In genomic region chr10:113644185-113645120, GRCh38 we compare ENCODE assay signal across 14 cellular contexts. TPM values are rescaled to one million over a fixed set of nuclear protein-coding genes. Genes with fewer than 3 reads are reported as not detected.
DNase-seq lines count a peak whose midpoint lies in the region; ATAC-seq, FAIRE-seq and TF ChIP-seq lines count a peak whose summit lies in the region.
"Had no signal": no experiment of that assay in that cellular context is flagged by ENCODE, and none has a peak within 500 bp of the region (broad histone marks: within the 10 kb centered on the region; RNA-seq: fewer than 3 reads in every experiment).

No MANE protein-coding gene starts in this region.

- no peak for FAIRE-seq in pancreas (lab: Jason Lieb, UNC)
- FAIRE-seq in RCC 7860 (lab: Jason Lieb, UNC), result no peak
- FAIRE-seq: GM12878 had no signal

- intact Hi-C loops in pancreas (cut with DNase I), result no loop called here
- intact Hi-C loops in aorta (cut with DNase I), result no loop called here

- H3K27me3 ChIP-seq in foreskin keratinocyte (peaks cover 15% of the 10 kb centered on the region), pancreas (no peaks in the 10 kb centered on the region), aorta (ENCODE audit: control insufficient read depth in 1 of 2, insufficient read depth in 2 of 2, low read length in 1 of 2) (no peaks in the 10 kb centered on the region), WERI-Rb-1 (ENCODE audit: insufficient read depth, low read depth, severe bottlenecking) (no peaks in the 10 kb centered on the region)

- DNase-seq in EL, result peak; percentile 56
- no peak for DNase-seq in SK-N-MC (ENCODE audit: low read depth, low spot score)
- no peak for DNase-seq in foreskin keratinocyte
- DNase-seq in pancreas, result no peak
- DNase-seq in RCC 7860 (ENCODE audit: low spot score), result no peak
- no peak for DNase-seq in aorta
- DNase-seq in WERI-Rb-1, result no peak
- no peak for DNase-seq in iPS-NIHi11 (ENCODE audit: low spot score)
- DNase-seq: activated T-cell treated with anti-CD3 and anti-CD28 coated beads, Interleukin-2, amount 50 U/mL, for 1 hour; CD4-positive, CD25-positive, alpha-beta regulatory T cell; head of caudate nucleus; NCI-H1417; stimulated activated CD4-positive, alpha-beta T cell treated with anti-CD3 and anti-CD28 coated beads, Interleukin-12 subunit alpha, Interleukin-12 subunit beta, amount 100 ng/mL, for 4 hours had no signal

- peak overlapping the region; percentile 42; the same call in 1 of the 2 replicates for H3K27ac ChIP-seq in SK-N-MC
- H3K27ac ChIP-seq in foreskin keratinocyte, result no peak overlapping the region
- peak overlapping the region in 1 of 4 donors; percentile 8 for H3K27ac ChIP-seq in pancreas
- H3K27ac ChIP-seq in aorta (ENCODE audit: low read depth in 1 of 2, low read length in 2 of 2), result no peak overlapping the region
- H3K27ac ChIP-seq in WERI-Rb-1, result no peak overlapping the region

- no peak overlapping the region for H3K9ac ChIP-seq in SK-N-MC (ENCODE audit: insufficient read length)

- H3K36me3 ChIP-seq in SK-N-MC (ENCODE audit: insufficient read depth, low read length), result no peaks in the 10 kb centered on the region
- no peaks in the 10 kb centered on the region for H3K36me3 ChIP-seq in pancreas
- no peaks in the 10 kb centered on the region for H3K36me3 ChIP-seq in aorta (ENCODE audit: control insufficient read depth in 1 of 2, insufficient read depth in 2 of 2, low read length in 1 of 2)
- H3K36me3 ChIP-seq in WERI-Rb-1, result no peaks in the 10 kb centered on the region

- peak overlapping the region; percentile 48 for H3K4me3 ChIP-seq in SK-N-MC
- no peak overlapping the region for H3K4me3 ChIP-seq in pancreas
- H3K4me3 ChIP-seq in aorta (ENCODE audit: low read length in 2 of 2), result no peak overlapping the region
- no peak overlapping the region for H3K4me3 ChIP-seq in WERI-Rb-1 (ENCODE audit: low read depth, low read length)
- H3K4me3 ChIP-seq: GM12878 had no signal

- TF ChIP-seq CTCF in foreskin keratinocyte (conservative IDR thresholded peaks at IDR 0.05) (no peak), pancreas (IDR thresholded peaks at IDR 0.05) (no peak), WERI-Rb-1 (IDR thresholded peaks at IDR 0.05; ENCODE audit: low read depth, low read length) (no peak)

- 10 to 13% methylated on average over 7 of the region's 7 CpGs for WGBS in pancreas, 2 donors
- WGBS in aorta, 2 donors, result 13 to 16% methylated on average over 7 of the region's 7 CpGs

- peak; percentile 62 for ATAC-seq in foreskin keratinocyte
- peak; percentile 48 to 76 (median 56) for ATAC-seq in pancreas
- no peak for ATAC-seq in aorta (ENCODE audit: low FRiP score)
- ATAC-seq: GM12878 had no signal

- no peaks in the 10 kb centered on the region for H3K9me3 ChIP-seq in SK-N-MC (ENCODE audit: low read depth, low read length)
- no peaks in the 10 kb centered on the region for H3K9me3 ChIP-seq in pancreas
- no peaks in the 10 kb centered on the region for H3K9me3 ChIP-seq in aorta (ENCODE audit: control insufficient read depth, low read length)
- H3K9me3 ChIP-seq in WERI-Rb-1 (ENCODE audit: severe bottlenecking), result no peaks in the 10 kb centered on the region

- H3K4me1 ChIP-seq in foreskin keratinocyte (no peaks in the 10 kb centered on the region), pancreas (peaks cover 0 to 5% (median 0%) of the 10 kb centered on the region in 3 donors), aorta (ENCODE audit: control insufficient read depth in 1 of 2, insufficient read depth in 2 of 2, low read length in 2 of 2) (peaks cover 2 to 4% of the 10 kb centered on the region in 2 donors)

RNA-seq across cellular contexts. Expression of gene NRAP, which starts 19.4 kb away (rescaled TPM):
- total RNA-seq in foreskin keratinocyte, result not detected in 2 replicates
- polyA plus RNA-seq in foreskin keratinocyte, result not detected in 2 replicates
- under 1 TPM in 5 of 6 donors, not detected in 1; 0.03 to 0.67 (median 0.03) TPM for total RNA-seq in pancreas
- under 1 TPM; 0.04 to 0.21 TPM for polyA plus RNA-seq in pancreas
- total RNA-seq in aorta, result not detected
- under 1 TPM; 0.03 to 0.88 TPM for polyA plus RNA-seq in aorta
- total RNA-seq: CD4-positive, CD25-positive, alpha-beta regulatory T cell; GM12878 had no signal
- polyA plus RNA-seq: CD4-positive, CD25-positive, alpha-beta regulatory T cell; GM12878 had no signal

RNA-seq across cellular contexts. Expression of gene CASP7, which starts 35.3 kb away (rescaled TPM):
- total RNA-seq in foreskin keratinocyte, result 24.8 and 31.8 TPM in 2 replicates
- polyA plus RNA-seq in foreskin keratinocyte, result 15.2 and 17.2 TPM in 2 replicates
- total RNA-seq in pancreas, result 10 to 100 TPM in 5 of 6 donors, 1 to 10 TPM in 1; 7.0 to 28.7 (median 15.1) TPM
- polyA plus RNA-seq in pancreas, result 10 to 100 TPM in 1 of 2 donors, 1 to 10 TPM in 1; 9.4 to 15.1 TPM
- 10 to 100 TPM; 17.6 to 22.2 TPM for total RNA-seq in aorta
- 10 to 100 TPM; 16.5 to 35.2 TPM for polyA plus RNA-seq in aorta
